In genomic region chr3:5205165-5205941, GRCh38 we compare ENCODE assay signal across 10 cellular contexts. TPM values are rescaled to one million over a fixed set of nuclear protein-coding genes. Genes with fewer than 3 reads are reported as not detected.
DNase-seq lines count a peak whose midpoint lies in the region; ATAC-seq lines count a peak whose summit lies in the region.
"Had no signal": no experiment of that assay in that cellular context is flagged by ENCODE, and none has a peak within 500 bp of the region (broad histone marks: within the 10 kb centered on the region; RNA-seq: fewer than 3 reads in every experiment).

No MANE protein-coding gene starts in this region.

- no peaks in the 10 kb centered on the region for H3K27me3 Mint-ChIP-seq in activated CD4-positive, alpha-beta T cell treated with anti-CD3 and anti-CD28 coated beads for 36 hours

- intact Hi-C loops in activated CD4-positive, alpha-beta T cell treated with anti-CD3 and anti-CD28 coated beads for 36 hours (cut with DNase I, micrococcal nuclease) = loop anchor here in 1 of 2 experiments (1.0 kb wide), 1 partner anchor 8 kb away; no protein-coding TSS in a partner anchor
- intact Hi-C loops in sciatic nerve (cut with DNase I) = no loop called here

- DNase-seq in activated CD4-positive, alpha-beta T cell treated with anti-CD3 and anti-CD28 coated beads for 36 hours = peak; percentile 72
- DNase-seq in activated CD4-positive, alpha-beta T cell treated with anti-CD3 and anti-CD28 coated beads, Interleukin-2, amount 50 U/mL, for 4 hours = no peak
- DNase-seq in occipital lobe (lab: John Stamatoyannopoulos, UW) (peak; percentile 23), NCI-H2196 (lab: John Stamatoyannopoulos, UW; ENCODE audit: unreplicated experiment) (no peak), sciatic nerve (ENCODE audit: low spot score) (no peak), A172 (ENCODE audit: low spot score) (no peak)

- H3K4me1 Mint-ChIP-seq in activated CD4-positive, alpha-beta T cell treated with anti-CD3 and anti-CD28 coated beads for 36 hours = peaks cover 41% of the 10 kb centered on the region

- POLR2A ChIA-PET in activated CD4-positive, alpha-beta T cell treated with anti-CD3 and anti-CD28 coated beads for 36 hours (lab: Charles Lee) = interaction anchor here (1.0 to 2.1 kb wide), 5 partner anchors 8 to 127 kb away, joined by 3 to 13 read pairs (median 5); no protein-coding TSS in a partner anchor

- H3K9me3 Mint-ChIP-seq in activated CD4-positive, alpha-beta T cell treated with anti-CD3 and anti-CD28 coated beads for 36 hours (ENCODE audit: low read depth) = no peaks in the 10 kb centered on the region

- H3K36me3 Mint-ChIP-seq in activated CD4-positive, alpha-beta T cell treated with anti-CD3 and anti-CD28 coated beads for 36 hours (ENCODE audit: low read depth) = peaks cover 89% of the 10 kb centered on the region

- ATAC-seq in activated CD4-positive, alpha-beta T cell treated with anti-CD3 and anti-CD28 coated beads for 36 hours = peak; percentile 90
- ATAC-seq in GM21717 (IDR thresholded peaks at IDR 0.05; ENCODE audit: unreplicated experiment) = peak; percentile 99
- ATAC-seq in HG03575 (IDR thresholded peaks at IDR 0.05; ENCODE audit: extremely low read depth, insufficient number of reproducible peaks, low FRiP score, unreplicated experiment) = peak; percentile 89
- no peak for ATAC-seq in sciatic nerve
- ATAC-seq: A549, K562 had no signal

- peak overlapping the region; percentile 87 for H3K27ac Mint-ChIP-seq in activated CD4-positive, alpha-beta T cell treated with anti-CD3 and anti-CD28 coated beads for 36 hours

- H3K4me3 Mint-ChIP-seq in activated CD4-positive, alpha-beta T cell treated with anti-CD3 and anti-CD28 coated beads for 36 hours = no peak overlapping the region

- CTCF ChIA-PET in activated CD4-positive, alpha-beta T cell treated with anti-CD3 and anti-CD28 coated beads for 36 hours (lab: Charles Lee) = interaction anchor here (2.0 kb wide), 1 partner anchor 78 kb away, joined by 6 read pairs; no protein-coding TSS in a partner anchor

RNA-seq across cellular contexts. Expression of gene EDEM1, which starts 17.8 kb away (rescaled TPM):
- total RNA-seq in activated CD4-positive, alpha-beta T cell treated with anti-CD3 and anti-CD28 coated beads for 36 hours = 100 to 1,000 TPM; 105 to 175 TPM
- total RNA-seq in occipital lobe (8.4 TPM), sciatic nerve (29.6 TPM)
- total RNA-seq in A172 (2014; rRNA removed; shearing (Covaris generic)) = 23.4 and 25.9 TPM in 2 replicates

Comparison
In these comparisons a context has a peak if more than half of its experiments do, and no peak if none do; other contexts are left out.
1. DNase-seq: peak in activated CD4-positive, alpha-beta T cell treated with anti-CD3 and anti-CD28 coated beads for 36 hours (single experiment) and occipital lobe (single experiment); none in activated CD4-positive, alpha-beta T cell treated with anti-CD3 and anti-CD28 coated beads, Interleukin-2, amount 50 U/mL, for 4 hours (0 of 2), NCI-H2196 (single experiment), sciatic nerve (single experiment) and A172 (single experiment).